1 cellular context compared by ENCODE assay signal in the genomic region with DNA sequence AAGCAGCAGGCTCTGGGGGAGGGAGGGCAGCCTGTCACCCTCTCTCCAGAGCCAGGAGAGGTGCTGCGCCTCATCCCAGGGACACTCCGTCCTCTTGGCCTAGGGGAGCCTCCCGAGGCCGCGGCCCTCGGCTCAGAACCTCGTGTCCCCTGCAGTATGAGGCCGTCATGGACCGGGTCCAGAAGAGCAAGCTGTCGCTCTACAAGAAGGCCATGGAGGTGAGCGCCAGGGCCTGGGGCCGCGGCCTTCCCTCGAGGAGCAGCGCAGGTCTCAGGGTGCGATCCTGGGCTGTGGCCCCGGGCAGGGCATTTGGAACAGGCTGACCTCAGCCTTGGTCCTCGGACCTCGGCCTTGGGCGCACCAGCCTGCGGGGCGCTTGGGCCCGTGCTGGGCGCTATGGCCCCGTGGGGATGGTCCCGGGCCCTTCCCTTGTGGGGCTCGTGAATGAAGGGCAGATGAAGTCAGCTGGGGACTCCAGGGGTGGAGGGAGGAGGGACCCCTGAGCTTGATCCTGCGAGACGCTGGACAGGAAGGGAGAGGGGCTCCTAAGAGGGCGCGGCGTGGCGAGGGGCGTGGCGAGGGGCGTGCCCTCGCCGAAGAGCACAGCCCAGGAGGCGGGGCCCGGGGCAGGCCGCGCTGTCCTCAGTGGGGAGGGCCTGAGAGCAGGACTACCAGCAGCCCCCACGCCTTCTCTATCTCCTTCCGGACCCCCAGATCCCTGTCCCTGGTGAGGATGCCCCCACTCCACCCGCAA.
TF ChIP-seq lines count a peak whose summit lies in the region.

No MANE protein-coding gene starts in this region.

TF ChIP-seq in endothelial cell of umbilical vein, 7 proteins besides CTCF, POLR2A, EP300 and RAD21:
- TF ChIP-seq EZH2 (IDR thresholded peaks at IDR 0.05; ENCODE audit: borderline replicate concordance, low read depth, low read length, severe bottlenecking) (no peak), JUN (IDR thresholded peaks at IDR 0.05; ENCODE audit: borderline replicate concordance, insufficient read depth, insufficient read length, low read depth) (no peak), GATA2 (IDR thresholded peaks at IDR 0.05; ENCODE audit: insufficient read depth, insufficient read length, low read depth, low read length) (no peak), FOS (IDR thresholded peaks at IDR 0.05; ENCODE audit: borderline replicate concordance, insufficient read depth, low read length) (no peak), POLR2AphosphoS5 (IDR thresholded peaks at IDR 0.05; ENCODE audit: insufficient read depth, low read depth, low read length) (no peak), MYC (IDR thresholded peaks at IDR 0.05; ENCODE audit: low read depth, low read length) (no peak)
- TF ChIP-seq, protein P1, sequence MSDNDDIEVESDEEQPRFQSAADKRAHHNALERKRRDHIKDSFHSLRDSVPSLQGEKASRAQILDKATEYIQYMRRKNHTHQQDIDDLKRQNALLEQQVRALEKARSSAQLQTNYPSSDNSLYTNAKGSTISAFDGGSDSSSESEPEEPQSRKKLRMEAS (IDR thresholded peaks at IDR 0.05; ENCODE audit: insufficient read depth, insufficient read length): no peak
